Comparison of ENCODE assay signal across 9 cellular contexts in the genomic region with DNA sequence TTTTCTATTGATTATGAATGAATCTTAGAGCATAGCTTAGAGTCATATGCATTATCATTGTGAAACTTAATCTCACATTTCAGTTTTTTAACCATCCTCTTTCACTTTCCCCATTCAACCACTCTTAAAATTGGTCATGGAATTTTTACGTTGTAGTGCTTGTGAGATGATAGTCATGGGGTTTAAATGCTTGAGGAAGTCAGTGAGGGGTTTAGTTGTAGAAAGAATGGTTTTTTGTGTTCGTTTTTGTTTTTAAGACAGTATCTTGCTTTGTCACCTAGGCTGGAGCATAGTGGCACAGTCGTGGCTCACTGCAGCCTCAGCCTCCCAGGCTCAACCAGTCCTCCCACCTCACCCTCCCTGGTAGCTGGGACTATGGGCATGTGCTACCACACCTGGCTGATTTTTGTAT. TPM values are rescaled to one million over a fixed set of nuclear protein-coding genes. Genes with fewer than 3 reads are reported as not detected.
DNase-seq lines count a peak whose midpoint lies in the region; ATAC-seq lines count a peak whose summit lies in the region.
"Had no signal": no experiment of that assay in that cellular context is flagged by ENCODE, and none has a peak within 500 bp of the region (broad histone marks: within the 10 kb centered on the region; RNA-seq: fewer than 3 reads in every experiment).

No MANE protein-coding gene starts in this region.

- CTCF ChIA-PET in activated naive CD4-positive, alpha-beta T cell treated with anti-CD3 and anti-CD28 coated beads, Interleukin-2, amount 10 ng/mL, durations not matched to agents 7 days and 5 days (lab: Charles Lee), result interaction anchor here (0.9 to 1.9 kb wide), 3 partner anchors 9 to 157 kb away, joined by 3 to 7 read pairs (median 4); no protein-coding TSS in a partner anchor

- DNase-seq in CD4-positive, CD25-positive, alpha-beta regulatory T cell, result peak in 1 of 3 donors; percentile 48
- DNase-seq in activated naive CD4-positive, alpha-beta T cell treated with anti-CD3 and anti-CD28 coated beads, Interleukin-2, amount 10 ng/mL, durations not matched to agents 7 days and 5 days, result no peak
- DNase-seq in nucleus accumbens (lab: John Stamatoyannopoulos, UW) (no peak), cortex of kidney (lab: John Stamatoyannopoulos, UW) (no peak), hippocampal formation (lab: John Stamatoyannopoulos, UW) (no peak)

- peaks cover 26% of the 10 kb centered on the region for H3K36me3 ChIP-seq in CD4-positive, CD25-positive, alpha-beta regulatory T cell (ENCODE audit: control insufficient read depth, insufficient read depth, low read length)

- H3K9me3 ChIP-seq in CD4-positive, CD25-positive, alpha-beta regulatory T cell (ENCODE audit: control insufficient read depth in 2 of 2, low read length in 2 of 2), result no peaks in the 10 kb centered on the region

- H3K4me3 ChIP-seq in CD4-positive, CD25-positive, alpha-beta regulatory T cell (ENCODE audit: low read depth, low read length), result peak overlapping the region; percentile 62

- no peak overlapping the region for H3K27ac ChIP-seq in CD4-positive, CD25-positive, alpha-beta regulatory T cell (ENCODE audit: insufficient read depth, low read length, poor library complexity, severe bottlenecking)

- peak overlapping the region in 1 of 3 donors; percentile 89 for H3K27ac Mint-ChIP-seq in CD4-positive, CD25-positive, alpha-beta regulatory T cell
- H3K27ac Mint-ChIP-seq in activated naive CD4-positive, alpha-beta T cell treated with anti-CD3 and anti-CD28 coated beads, Interleukin-2, amount 10 ng/mL, durations not matched to agents 7 days and 5 days, result peak overlapping the region; percentile 59
- H3K27ac Mint-ChIP-seq: dendritic cell treated with granulocyte-macrophage colony-stimulating factor and Interleukin-4, amounts not matched to agents 40 ng/mL and 50 ng/mL, for 4 days had no signal

- no peak for ATAC-seq in CD4-positive, CD25-positive, alpha-beta regulatory T cell (ENCODE audit: low read depth in 2 of 2)
- ATAC-seq in GM19351 (IDR thresholded peaks at IDR 0.05; ENCODE audit: unreplicated experiment) (peak; percentile 66), HG03139 (IDR thresholded peaks at IDR 0.05; ENCODE audit: unreplicated experiment) (peak; percentile 39), GM19324 (IDR thresholded peaks at IDR 0.05; ENCODE audit: low FRiP score, unreplicated experiment) (no peak)

- H3K27me3 ChIP-seq in CD4-positive, CD25-positive, alpha-beta regulatory T cell (ENCODE audit: control insufficient read depth, insufficient read depth, low read length), result no peaks in the 10 kb centered on the region

- no peaks in the 10 kb centered on the region for H3K27me3 Mint-ChIP-seq in CD4-positive, CD25-positive, alpha-beta regulatory T cell
- H3K27me3 Mint-ChIP-seq in activated naive CD4-positive, alpha-beta T cell treated with anti-CD3 and anti-CD28 coated beads, Interleukin-2, amount 10 ng/mL, durations not matched to agents 7 days and 5 days, result no peaks in the 10 kb centered on the region
- H3K27me3 Mint-ChIP-seq: dendritic cell treated with granulocyte-macrophage colony-stimulating factor and Interleukin-4, amounts not matched to agents 40 ng/mL and 50 ng/mL, for 4 days had no signal

- H3K4me3 Mint-ChIP-seq in CD4-positive, CD25-positive, alpha-beta regulatory T cell, result peak overlapping the region; percentile 3 to 80 (median 58)
- H3K4me3 Mint-ChIP-seq in activated naive CD4-positive, alpha-beta T cell treated with anti-CD3 and anti-CD28 coated beads, Interleukin-2, amount 10 ng/mL, durations not matched to agents 7 days and 5 days, result no peak overlapping the region
- H3K4me3 Mint-ChIP-seq: dendritic cell treated with granulocyte-macrophage colony-stimulating factor and Interleukin-4, amounts not matched to agents 40 ng/mL and 50 ng/mL, for 4 days had no signal

- H3K4me1 Mint-ChIP-seq in CD4-positive, CD25-positive, alpha-beta regulatory T cell, result peaks cover 19 to 74% (median 53%) of the 10 kb centered on the region in 4 donors
- H3K4me1 Mint-ChIP-seq in activated naive CD4-positive, alpha-beta T cell treated with anti-CD3 and anti-CD28 coated beads, Interleukin-2, amount 10 ng/mL, durations not matched to agents 7 days and 5 days, result peaks cover 45% of the 10 kb centered on the region

- peaks cover 26% of the 10 kb centered on the region for H3K36me3 Mint-ChIP-seq in CD4-positive, CD25-positive, alpha-beta regulatory T cell
- peaks cover 43% of the 10 kb centered on the region for H3K36me3 Mint-ChIP-seq in activated naive CD4-positive, alpha-beta T cell treated with anti-CD3 and anti-CD28 coated beads, Interleukin-2, amount 10 ng/mL, durations not matched to agents 7 days and 5 days

- H3K4me1 ChIP-seq in CD4-positive, CD25-positive, alpha-beta regulatory T cell (ENCODE audit: control insufficient read depth, insufficient read depth, low read length, poor library complexity, severe bottlenecking), result peaks cover 42% of the 10 kb centered on the region

- H3K9me3 Mint-ChIP-seq in CD4-positive, CD25-positive, alpha-beta regulatory T cell, result no peaks in the 10 kb centered on the region
- no peaks in the 10 kb centered on the region for H3K9me3 Mint-ChIP-seq in activated naive CD4-positive, alpha-beta T cell treated with anti-CD3 and anti-CD28 coated beads, Interleukin-2, amount 10 ng/mL, durations not matched to agents 7 days and 5 days
- H3K9me3 Mint-ChIP-seq: dendritic cell treated with granulocyte-macrophage colony-stimulating factor and Interleukin-4, amounts not matched to agents 40 ng/mL and 50 ng/mL, for 4 days had no signal

RNA-seq across cellular contexts. Expression of gene UGCG, which starts 19.6 kb away (rescaled TPM):
- total RNA-seq in CD4-positive, CD25-positive, alpha-beta regulatory T cell, result 39.6 TPM
- 10 to 100 TPM; 17.1 to 24.2 (median 21.3) TPM for polyA plus RNA-seq in CD4-positive, CD25-positive, alpha-beta regulatory T cell

Comparison
In these comparisons a context has a peak if more than half of its experiments do, and no peak if none do; other contexts are left out.
1. ATAC-seq: peak in GM19351 (single experiment) and HG03139 (single experiment); none in CD4-positive, CD25-positive, alpha-beta regulatory T cell (0 of 2) and GM19324 (single experiment).